Comparison of ENCODE assay signal across 8 cellular contexts in the genomic region with DNA sequence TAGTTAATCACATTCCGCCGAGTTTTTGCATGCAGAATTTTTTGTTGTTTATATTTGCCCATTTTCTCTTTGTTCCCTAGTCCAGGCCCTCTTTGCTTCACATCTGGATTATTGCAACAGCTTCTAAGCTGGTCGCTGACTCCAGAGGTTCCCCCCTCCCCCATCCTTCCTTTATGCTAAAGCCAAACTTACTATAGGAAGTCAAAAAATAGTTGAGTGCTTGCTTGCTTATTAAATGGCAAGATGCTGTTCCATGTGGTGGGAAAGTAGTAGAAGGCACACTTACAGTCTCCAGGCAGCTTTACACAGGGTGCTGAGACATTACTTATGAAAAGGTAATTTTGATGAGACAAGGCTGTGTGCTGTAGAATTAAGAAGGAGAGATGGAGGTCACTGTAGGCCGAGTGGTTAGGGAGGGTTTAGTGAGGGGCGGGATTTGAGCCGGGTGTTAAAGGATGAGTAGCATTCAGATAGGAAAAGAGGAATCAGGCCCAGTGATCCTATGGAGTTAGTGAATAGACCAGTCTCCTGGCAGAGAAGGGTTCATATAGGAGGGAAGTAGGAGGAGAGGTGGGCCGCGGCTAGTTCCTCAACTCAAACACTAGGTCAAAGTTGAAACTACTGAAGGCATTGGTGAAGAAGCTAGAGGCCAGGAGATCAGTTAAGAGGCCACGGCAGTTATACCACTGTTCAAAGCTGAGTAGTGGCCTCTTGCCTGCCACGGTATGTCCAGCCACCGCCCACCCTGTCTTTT. TPM values are rescaled to one million over a fixed set of nuclear protein-coding genes. Genes with fewer than 3 reads are reported as not detected.
DNase-seq lines count a peak whose midpoint lies in the region; ATAC-seq and TF ChIP-seq lines count a peak whose summit lies in the region.

No MANE protein-coding gene starts in this region.

- peaks cover 16% of the 10 kb centered on the region for H3K27me3 Mint-ChIP-seq in T-helper 1 cell treated with Interleukin-12 subunit alpha and Interleukin-12 subunit beta and Interleukin-4 antibody, amounts not matched to agents 30 μg/mL and 1 μg/mL, for 36 hours (ENCODE audit: low read depth)

- H3K27ac ChIP-seq in HEK293 (ENCODE audit: extremely low read depth, low read depth, low read length) = no peak overlapping the region; the same call in 1 of the 2 replicates

- POLR2A ChIA-PET in HEK293 (lab: Yijun Ruan, JAX) = no interaction called here

- ATAC-seq in sciatic nerve (peak; percentile 13), esophagus mucosa (no peak), GM19023 (IDR thresholded peaks at IDR 0.05; ENCODE audit: unreplicated experiment) (no peak)

- no peaks in the 10 kb centered on the region for H3K9me3 ChIP-seq in HEK293 (ENCODE audit: control insufficient read depth, insufficient read depth, low read depth, low read length)

- H3K4me1 ChIP-seq in HEK293 (ENCODE audit: control insufficient read depth, insufficient read depth, low read length) = peaks cover 3% of the 10 kb centered on the region; the same call in 1 of the 2 replicates

- peaks cover 21% of the 10 kb centered on the region for H3K4me1 Mint-ChIP-seq in T-helper 1 cell treated with Interleukin-12 subunit alpha and Interleukin-12 subunit beta and Interleukin-4 antibody, amounts not matched to agents 30 μg/mL and 1 μg/mL, for 36 hours (ENCODE audit: low read depth)

- CTCF ChIA-PET in HEK293 (lab: Yijun Ruan, JAX) = interaction anchor here (0.5 to 0.6 kb wide), 2 partner anchors 337 to 1078 kb away, joined by 3 read pairs; no protein-coding TSS in a partner anchor

- H3K36me3 Mint-ChIP-seq in T-helper 1 cell treated with Interleukin-12 subunit alpha and Interleukin-12 subunit beta and Interleukin-4 antibody, amounts not matched to agents 30 μg/mL and 1 μg/mL, for 36 hours (ENCODE audit: low read depth) = peaks cover 13% of the 10 kb centered on the region

- DNase-seq in fibroblast of mammary gland (ENCODE audit: low read depth) = peak; percentile 68
- no peak for DNase-seq in sciatic nerve (ENCODE audit: low spot score)
- no peak for DNase-seq in cerebellar nuclear complex (lab: John Stamatoyannopoulos, UW)
- no peak for DNase-seq in DMS153 treated with DMSO at 0.1 percent for 48 hours (lab: John Stamatoyannopoulos, UW; ENCODE audit: unreplicated experiment)

- TF ChIP-seq CTCF in HEK293 (tag by site-specific recombination; IDR thresholded peaks at IDR 0.05) = no peak
- no peak for TF ChIP-seq CTCF in fibroblast of mammary gland (conservative IDR thresholded peaks at IDR 0.05; ENCODE audit: control insufficient read depth, insufficient read depth, low read depth, low read length)

- intact Hi-C loops in sciatic nerve (cut with DNase I) = no loop called here

- peaks cover 0 to 33% of the 10 kb centered on the region in 2 experiments; a peak in 1 of 3 replicates for H3K36me3 ChIP-seq in HEK293 (ENCODE audit: control insufficient read depth in 2 of 2, insufficient read depth in 1 of 2, low read length in 2 of 2)

- no peaks in the 10 kb centered on the region for H3K9me3 Mint-ChIP-seq in T-helper 1 cell treated with Interleukin-12 subunit alpha and Interleukin-12 subunit beta and Interleukin-4 antibody, amounts not matched to agents 30 μg/mL and 1 μg/mL, for 36 hours

- H3K4me3 Mint-ChIP-seq in T-helper 1 cell treated with Interleukin-12 subunit alpha and Interleukin-12 subunit beta and Interleukin-4 antibody, amounts not matched to agents 30 μg/mL and 1 μg/mL, for 36 hours = peak overlapping the region; percentile 92

- H3K4me3 ChIP-seq in HEK293 (ENCODE audit: low read depth, low read length) = peak overlapping the region; percentile 92
- H3K4me3 ChIP-seq in fibroblast of mammary gland (ENCODE audit: control insufficient read depth, low read depth, low read length) = peak overlapping the region; percentile 76

- peak overlapping the region; percentile 86 for H3K27ac Mint-ChIP-seq in T-helper 1 cell treated with Interleukin-12 subunit alpha and Interleukin-12 subunit beta and Interleukin-4 antibody, amounts not matched to agents 30 μg/mL and 1 μg/mL, for 36 hours

TF ChIP-seq in HEK293, 187 proteins besides CTCF, POLR2A, EP300 and RAD21:
- TF ChIP-seq ZNF302 (tag by site-specific recombination; IDR thresholded peaks at IDR 0.05; ENCODE audit: low read depth) = peak; percentile 42; the same call in 1 of the 2 replicates
- TF ChIP-seq, protein P1, sequence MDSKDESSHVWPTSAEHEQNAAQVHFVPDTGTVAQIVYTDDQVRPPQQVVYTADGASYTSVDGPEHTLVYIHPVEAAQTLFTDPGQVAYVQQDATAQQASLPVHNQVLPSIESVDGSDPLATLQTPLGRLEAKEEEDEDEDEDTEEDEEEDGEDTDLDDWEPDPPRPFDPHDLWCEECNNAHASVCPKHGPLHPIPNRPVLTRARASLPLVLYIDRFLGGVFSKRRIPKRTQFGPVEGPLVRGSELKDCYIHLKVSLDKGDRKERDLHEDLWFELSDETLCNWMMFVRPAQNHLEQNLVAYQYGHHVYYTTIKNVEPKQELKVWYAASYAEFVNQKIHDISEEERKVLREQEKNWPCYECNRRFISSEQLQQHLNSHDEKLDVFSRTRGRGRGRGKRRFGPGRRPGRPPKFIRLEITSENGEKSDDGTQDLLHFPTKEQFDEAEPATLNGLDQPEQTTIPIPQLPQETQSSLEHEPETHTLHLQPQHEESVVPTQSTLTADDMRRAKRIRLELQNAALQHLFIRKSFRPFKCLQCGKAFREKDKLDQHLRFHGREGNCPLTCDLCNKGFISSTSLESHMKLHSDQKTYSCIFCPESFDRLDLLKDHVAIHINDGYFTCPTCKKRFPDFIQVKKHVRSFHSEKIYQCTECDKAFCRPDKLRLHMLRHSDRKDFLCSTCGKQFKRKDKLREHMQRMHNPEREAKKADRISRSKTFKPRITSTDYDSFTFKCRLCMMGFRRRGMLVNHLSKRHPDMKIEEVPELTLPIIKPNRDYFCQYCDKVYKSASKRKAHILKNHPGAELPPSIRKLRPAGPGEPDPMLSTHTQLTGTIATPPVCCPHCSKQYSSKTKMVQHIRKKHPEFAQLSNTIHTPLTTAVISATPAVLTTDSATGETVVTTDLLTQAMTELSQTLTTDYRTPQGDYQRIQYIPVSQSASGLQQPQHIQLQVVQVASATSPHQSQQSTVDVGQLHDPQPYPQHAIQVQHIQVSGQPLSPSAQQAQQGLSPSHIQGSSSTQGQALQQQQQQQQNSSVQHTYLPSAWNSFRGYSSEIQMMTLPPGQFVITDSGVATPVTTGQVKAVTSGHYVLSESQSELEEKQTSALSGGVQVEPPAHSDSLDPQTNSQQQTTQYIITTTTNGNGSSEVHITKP (tag by site-specific recombination; IDR thresholded peaks at IDR 0.05) = peak; percentile 39
- TF ChIP-seq SP3 (tag by site-specific recombination; IDR thresholded peaks at IDR 0.05) = 0 out of 2 replicates have a peak, but pooled peaks have one; percentile 5
- TF ChIP-seq ZNF175 (tag by site-specific recombination; IDR thresholded peaks at IDR 0.05) = no peak
- TF ChIP-seq SP2 (tag by site-specific recombination; IDR thresholded peaks at IDR 0.05) = peak; percentile 43

RNA-seq across cellular contexts. Expression of a gene that starts 1.4 kb away (rescaled TPM):
- total RNA-seq in sciatic nerve (12.3 TPM), esophagus mucosa (2.5 TPM)

RNA-seq across cellular contexts. Expression of a gene that starts 52.7 kb away (rescaled TPM):
- total RNA-seq in sciatic nerve (15.1 TPM), esophagus mucosa (6.8 TPM)

RNA-seq across cellular contexts. Expression of a gene that starts 57.0 kb away (rescaled TPM):
- total RNA-seq in sciatic nerve = 12.7 TPM
- total RNA-seq in esophagus mucosa = 12.8 TPM
